In the genomic region with DNA sequence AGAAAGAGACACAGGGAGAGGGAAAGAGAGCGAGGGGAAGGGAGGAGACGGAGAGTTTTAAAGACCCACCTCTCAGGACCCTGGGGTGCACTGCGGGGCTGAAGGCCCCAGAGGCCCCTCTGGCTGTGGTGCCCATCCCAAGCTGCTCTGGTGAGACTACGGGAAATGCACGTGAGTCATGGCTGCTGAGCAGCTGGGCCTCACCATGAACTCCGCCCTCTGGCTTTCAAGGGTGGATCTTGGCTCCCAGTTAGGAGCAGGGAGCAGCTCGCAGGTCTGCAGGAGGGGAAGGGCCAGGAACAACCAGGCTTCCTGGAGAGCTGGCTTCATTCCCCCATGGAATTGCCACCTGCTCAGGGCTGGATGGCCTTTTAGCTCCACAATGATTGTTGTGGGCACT, we compare ENCODE assay signal across 12 cellular contexts. TPM values are rescaled to one million over a fixed set of nuclear protein-coding genes. Genes with fewer than 3 reads are reported as not detected.
DNase-seq lines count a peak whose midpoint lies in the region; ATAC-seq, FAIRE-seq and TF ChIP-seq lines count a peak whose summit lies in the region.
"Had no signal": no experiment of that assay in that cellular context is flagged by ENCODE, and none has a peak within 500 bp of the region (broad histone marks: within the 10 kb centered on the region; RNA-seq: fewer than 3 reads in every experiment).

No MANE protein-coding gene starts in this region.

- BruUV-seq in K562 (replicated peaks; lab: Mats Ljungman, UMichigan) = no TSS peak

- H3K9me3 Mint-ChIP-seq in CD14-positive monocyte = peaks cover 12 to 18% (median 14%) of the 10 kb centered on the region in 7 donors

- no peak for FAIRE-seq in K562 (lab: Jason Lieb, UNC)

- TF ChIP-seq CTCF in K562 (IDR thresholded peaks at IDR 0.05 in 2 of 3, conservative IDR thresholded peaks at IDR 0.05 in 1 of 3; ENCODE audit: insufficient read depth in 2 of 3, low read depth in 1 of 3, low read length in 3 of 3) (peak in 1 of 3 experiments; percentile 19; a peak in 1 of 6 replicates), stomach (IDR thresholded peaks at IDR 0.05) (no peak), CD14-positive monocyte (IDR thresholded peaks at IDR 0.05) (no peak)

- peaks cover 37 to 68% of the 10 kb centered on the region in 2 experiments for H3K27me3 ChIP-seq in K562 (ENCODE audit: control insufficient read depth in 2 of 2, insufficient read depth in 2 of 2, low read length in 2 of 2)
- peaks cover 0 to 54% (median 13%) of the 10 kb centered on the region in 3 donors for H3K27me3 ChIP-seq in stomach

- H3K36me3 Mint-ChIP-seq in CD14-positive monocyte = no peaks in the 10 kb centered on the region

- TF ChIP-seq EP300 in K562 (IDR thresholded peaks at IDR 0.05; ENCODE audit: low read length) = no peak
- no peak for TF ChIP-seq EP300 in stomach (IDR thresholded peaks at IDR 0.05)

- no peaks in the 10 kb centered on the region for H3K36me3 ChIP-seq in K562 (ENCODE audit: control insufficient read depth, insufficient read depth, low read length)
- no peaks in the 10 kb centered on the region for H3K36me3 ChIP-seq in stomach

- no peak for TF ChIP-seq POLR2A in K562 (conservative IDR thresholded peaks at IDR 0.05)
- TF ChIP-seq POLR2A in stomach (IDR thresholded peaks at IDR 0.05) = no peak

- H3K79me2 ChIP-seq in K562 (ENCODE audit: control insufficient read depth, insufficient read depth, low read length) = no peaks in the 10 kb centered on the region

- no peak overlapping the region for H3K4me3 Mint-ChIP-seq in CD14-positive monocyte
- H3K4me3 Mint-ChIP-seq: activated B cell treated with CpG ODN at 0.5 μM for 24 hours; central memory CD8-positive, alpha-beta T cell had no signal

- no peaks in the 10 kb centered on the region for H3K9me1 ChIP-seq in K562 (ENCODE audit: control insufficient read depth, insufficient read depth, low read length)

- no peak overlapping the region; the same call in 1 of the 2 replicates for H3K4me2 ChIP-seq in K562 (ENCODE audit: insufficient read depth, low read length)

- intact Hi-C loops in K562 (cut with micrococcal nuclease) (no loop called here), stomach (cut with DNase I; ENCODE audit: low total_unique reads) (no loop called here), CD14-positive monocyte (cut with micrococcal nuclease) (no loop called here)

- in situ Hi-C loops in K562 (cut with MboI) = no loop called here

- H3K27ac Mint-ChIP-seq in CD14-positive monocyte = peak overlapping the region in 1 of 7 donors; percentile 1
- H3K27ac Mint-ChIP-seq: activated B cell treated with CpG ODN at 0.5 μM for 24 hours had no signal

- 3% methylated on average over 6 of the region's 7 CpGs for WGBS in K562 (ENCODE audit: insufficient coverage, low coverage, missing lambda C conversion rate)
- WGBS in stomach, 5 donors = 27 to 52% (median 37%) methylated on average over 6 to 7 of the region's 7 CpGs

- H3K9me3 ChIP-seq in K562 (replicated peaks; ENCODE audit: control insufficient read depth, insufficient read depth, low read depth, low read length) (no peaks in the 10 kb centered on the region), stomach (no peaks in the 10 kb centered on the region)

- peaks cover 8 to 25% (median 14%) of the 10 kb centered on the region in 3 donors for H3K27me3 Mint-ChIP-seq in CD14-positive monocyte (ENCODE audit: low read depth in 3 of 3)

- no peak overlapping the region for H2AFZ ChIP-seq in K562 (ENCODE audit: low read depth, low read length)

- H3K4me3 ChIP-seq in K562 (no peak overlapping the region), stomach (no peak overlapping the region)

- no peaks in the 10 kb centered on the region; a peak in 1 of 5 replicates for H3K4me1 ChIP-seq in K562 (replicated peaks in 1 of 2; ENCODE audit: control insufficient read depth in 2 of 2, insufficient read depth in 2 of 2, low read length in 2 of 2)
- H3K4me1 ChIP-seq in stomach = no peaks in the 10 kb centered on the region

- no peak overlapping the region for H3K27ac ChIP-seq in K562 (ENCODE audit: extremely low read depth, low read depth, low read length)
- H3K27ac ChIP-seq in stomach = no peak overlapping the region
- H3K27ac ChIP-seq: C4-2B had no signal

- peak in 1 of 2 experiments; percentile 20; a peak in 1 of 4 replicates for TF ChIP-seq RAD21 in K562 (CRISPR knock-in tag; conservative IDR thresholded peaks at IDR 0.05 in 1 of 2, IDR thresholded peaks at IDR 0.05 in 1 of 2)

- no peaks in the 10 kb centered on the region; the same call in 1 of the 2 replicates for H4K20me1 ChIP-seq in K562 (replicated peaks; ENCODE audit: control insufficient read depth, insufficient read depth, low read length)

- CTCF ChIA-PET in K562 (lab: Yijun Ruan, JAX; ENCODE audit: low intra/inter-chr PET ratio) = no interaction called here

- H3K4me1 Mint-ChIP-seq in CD14-positive monocyte = no peaks in the 10 kb centered on the region
- H3K4me1 Mint-ChIP-seq: activated B cell treated with CpG ODN at 0.5 μM for 24 hours; central memory CD8-positive, alpha-beta T cell had no signal

- no peak overlapping the region for H3K9ac ChIP-seq in K562 (ENCODE audit: insufficient read depth in 1 of 2, low read depth in 2 of 2, low read length in 2 of 2)

- peak; percentile 30 for DNase-seq in activated CD8-positive, alpha-beta memory T cell treated with anti-CD3 and anti-CD28 coated beads for 24 hours
- DNase-seq in activated CD8-positive, alpha-beta memory T cell treated with anti-CD3 and anti-CD28 coated beads, Interleukin-2, amount 50 U/mL, for 48 hours = no peak
- DNase-seq in NCI-H2029 (lab: John Stamatoyannopoulos, UW) = peak; percentile 52
- DNase-seq in K562 (ENCODE audit: extremely low read depth in 1 of 4, low spot score in 3 of 4) = peak; percentile 36 to 43 (median 39)
- DNase-seq in stomach = peak; percentile 27
- DNase-seq in CD14-positive monocyte (ENCODE audit: low spot score) = no peak
- no peak for DNase-seq in nucleus accumbens (lab: John Stamatoyannopoulos, UW)
- DNase-seq: activated B cell treated with CpG ODN at 0.5 μM for 24 hours, left cardiac atrium had no signal

- POLR2A ChIA-PET in K562 (lab: Yijun Ruan, JAX) = no interaction called here

- peak; percentile 87 for ATAC-seq in K562
- no peak for ATAC-seq in GM19351 (IDR thresholded peaks at IDR 0.05; ENCODE audit: unreplicated experiment)

TF ChIP-seq in K562, 482 proteins besides CTCF, POLR2A, EP300 and RAD21 (continues in another document):
- no peak for TF ChIP-seq ZNF431 (CRISPR knock-in tag; IDR thresholded peaks at IDR 0.05)
- TF ChIP-seq, protein P1, sequence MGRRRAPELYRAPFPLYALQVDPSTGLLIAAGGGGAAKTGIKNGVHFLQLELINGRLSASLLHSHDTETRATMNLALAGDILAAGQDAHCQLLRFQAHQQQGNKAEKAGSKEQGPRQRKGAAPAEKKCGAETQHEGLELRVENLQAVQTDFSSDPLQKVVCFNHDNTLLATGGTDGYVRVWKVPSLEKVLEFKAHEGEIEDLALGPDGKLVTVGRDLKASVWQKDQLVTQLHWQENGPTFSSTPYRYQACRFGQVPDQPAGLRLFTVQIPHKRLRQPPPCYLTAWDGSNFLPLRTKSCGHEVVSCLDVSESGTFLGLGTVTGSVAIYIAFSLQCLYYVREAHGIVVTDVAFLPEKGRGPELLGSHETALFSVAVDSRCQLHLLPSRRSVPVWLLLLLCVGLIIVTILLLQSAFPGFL (CRISPR knock-in tag; IDR thresholded peaks at IDR 0.05) = no peak
- peak; percentile 42; the same call in 1 of the 2 replicates for TF ChIP-seq FOSL1 (tag; conservative IDR thresholded peaks at IDR 0.05)

RNA-seq across cellular contexts. Expression of a gene that starts 7.8 kb away (rescaled TPM):
- not detected in 2 replicates for total RNA-seq in K562 (2011; cell fraction: chromatin; rRNA removed; ENCODE audit: low replicate concordance)
- total RNA-seq in K562 (2011; cell fraction: nucleolus; rRNA removed) = not detected in 2 replicates
- total RNA-seq in K562 (2011; cell fraction: nucleoplasm; rRNA removed) = not detected in 2 replicates
- total RNA-seq in K562 (2014; rRNA removed) (not detected in 2 replicates), K562 (2014; rRNA removed; fragmentation: Illumina TruSeq; extraction: Trizol) (not detected in 2 replicates), K562 (2015; rRNA removed; fragmentation: Illumina TruSeq; extraction: Trizol) (not detected in 2 replicates), K562 (2021) (not detected in 2 replicates), stomach (not detected)
- polyA plus RNA-seq in K562 (2011; rRNA removed) (not detected in 2 replicates), K562 (2014; fragmentation: Illumina TruSeq; extraction: Trizol) (not detected in 2 replicates), K562 (2014; fragmentation: Nextera tagmentation; extraction: Ambion mirVana) (not detected), K562 (2014; rRNA removed) (not detected in 2 replicates), stomach (under 1 TPM in 1 of 3 donors, not detected in 2; 0.05 TPM), CD14-positive monocyte (not detected)
- not detected in 2 replicates for polyA plus RNA-seq in K562 (2011; cell fraction: cytosol; rRNA removed)
- not detected in 2 replicates for polyA plus RNA-seq in K562 (2011; cell fraction: nucleus; rRNA removed)
- not detected in 2 replicates for polyA plus RNA-seq in K562 (2012)
- polyA minus RNA-seq in K562 (2011; rRNA and poly(A)+ RNA removed) = not detected in 2 replicates
- not detected in 2 replicates for polyA minus RNA-seq in K562 (2011; cell fraction: cytosol; rRNA and poly(A)+ RNA removed)
- polyA minus RNA-seq in K562 (2011; cell fraction: nucleus; rRNA and poly(A)+ RNA removed) = not detected in 2 replicates

Comparison
In these comparisons a context has a peak if more than half of its experiments do, and no peak if none do; other contexts are left out.
1. DNase-seq: peak in activated CD8-positive, alpha-beta memory T cell treated with anti-CD3 and anti-CD28 coated beads for 24 hours (single experiment), NCI-H2029 (single experiment), K562 (4 of 4) and stomach (single experiment); none in activated CD8-positive, alpha-beta memory T cell treated with anti-CD3 and anti-CD28 coated beads, Interleukin-2, amount 50 U/mL, for 48 hours (single experiment), CD14-positive monocyte (single experiment) and nucleus accumbens (0 of 56).